ENCODE assay signal across 17 cellular contexts in the genomic region with DNA sequence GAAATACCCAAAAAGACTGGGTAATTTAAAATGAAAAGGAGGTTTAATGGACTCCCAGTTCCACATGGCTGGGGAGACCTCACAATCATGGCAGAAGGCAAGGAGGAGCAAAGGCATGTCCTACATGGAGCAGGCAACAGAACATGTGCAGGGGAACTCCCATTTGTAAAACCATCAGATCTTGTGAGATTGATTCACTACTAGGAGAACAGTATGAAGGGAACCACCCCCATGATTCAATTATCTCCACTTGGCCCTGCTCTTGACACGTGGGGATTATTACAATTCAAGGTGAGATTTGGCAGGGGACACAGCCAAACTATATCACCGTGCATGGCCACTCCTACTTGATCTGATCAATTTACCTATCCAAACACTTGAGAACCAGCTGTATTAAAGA.
A peak's percentile ranks its signal among the peaks of the same experiment; 100 is the strongest.
DNase-seq lines count a peak whose midpoint lies in the region; ATAC-seq, FAIRE-seq and TF ChIP-seq lines count a peak whose summit lies in the region.
"Had no signal": no experiment of that assay in that cellular context is flagged by ENCODE, and none has a peak within 500 bp of the region (broad histone marks: within the 10 kb centered on the region; RNA-seq: fewer than 3 reads in every experiment).

No MANE protein-coding gene starts in this region.

- H3K4ac ChIP-seq in IMR-90 (ENCODE audit: low read depth, low read length): peak overlapping the region; percentile 86

- H4K8ac ChIP-seq in IMR-90 (ENCODE audit: low read depth in 2 of 2, low read length in 2 of 2): peak overlapping the region; percentile 15 to 81

- H3K27ac ChIP-seq in A549 (peak overlapping the region in 1 of 2 experiments; percentile 65; a peak in 1 of 6 replicates), IMR-90 (ENCODE audit: insufficient read depth, low read length) (peak overlapping the region; percentile 12; the same call in 1 of the 2 replicates), endothelial cell of umbilical vein (ENCODE audit: insufficient read depth, low read depth, low read length) (peak overlapping the region; percentile 68), keratinocyte (ENCODE audit: control insufficient read depth, insufficient read depth, low read length) (peak overlapping the region; percentile 81)
- H3K27ac ChIP-seq: SJCRH30 had no signal

- dilution Hi-C loops in IMR-90 (cut with HindIII; ENCODE audit: low sequenced_read_pairs, unreplicated experiment): no loop called here
- dilution Hi-C loops in endothelial cell of umbilical vein (cut with MboI; ENCODE audit: extremely low pct_ligation_motif_present, low sequenced_read_pairs): no loop called here
- dilution Hi-C loops in keratinocyte (cut with MboI; ENCODE audit: extremely low pct_ligation_motif_present, low sequenced_read_pairs): no loop called here

- H3K18ac ChIP-seq in IMR-90 (ENCODE audit: low read depth, low read length): peak overlapping the region; percentile 86

- in situ Hi-C loops in IMR-90 (cut with MboI; ENCODE audit: low sequenced_read_pairs): no loop called here

- H3K56ac ChIP-seq in IMR-90 (ENCODE audit: extremely low read depth, insufficient read depth, low read length): peak overlapping the region; percentile 72; the same call in 1 of the 2 replicates

- peak overlapping the region; percentile 88 for H2BK5ac ChIP-seq in IMR-90 (ENCODE audit: low read depth, low read length, poor library complexity, severe bottlenecking)

- H3K4me2 ChIP-seq in A549: peak overlapping the region; percentile 48
- H3K4me2 ChIP-seq in IMR-90 (ENCODE audit: low read depth, low read length): no peak overlapping the region
- H3K4me2 ChIP-seq in endothelial cell of umbilical vein (ENCODE audit: insufficient read depth, low read length): peak overlapping the region; percentile 58
- peak overlapping the region; percentile 66 for H3K4me2 ChIP-seq in keratinocyte (ENCODE audit: control insufficient read depth, extremely low read depth, insufficient read depth, low read depth, low read length)

- H4K20me1 ChIP-seq in IMR-90 (ENCODE audit: insufficient read depth, low read length) (no peaks in the 10 kb centered on the region), endothelial cell of umbilical vein (replicated peaks; ENCODE audit: control insufficient read depth, extremely low read depth, insufficient read depth, low read length) (no peaks in the 10 kb centered on the region), keratinocyte (ENCODE audit: control insufficient read depth, extremely low read depth, insufficient read depth, low read length) (no peaks in the 10 kb centered on the region)

- H3K27me3 ChIP-seq in IMR-90 (ENCODE audit: control insufficient read depth, insufficient read depth, low read length): no peaks in the 10 kb centered on the region
- H3K27me3 ChIP-seq in endothelial cell of umbilical vein (ENCODE audit: control insufficient read depth in 2 of 2, insufficient read depth in 2 of 2, low read length in 2 of 2): no peaks in the 10 kb centered on the region
- H3K27me3 ChIP-seq in keratinocyte (ENCODE audit: control insufficient read depth, extremely low read depth, insufficient read depth, low read length): no peaks in the 10 kb centered on the region
- H3K27me3 ChIP-seq: SJCRH30 had no signal

- H3K9me3 ChIP-seq in A549: no peaks in the 10 kb centered on the region
- no peaks in the 10 kb centered on the region for H3K9me3 ChIP-seq in IMR-90 (ENCODE audit: control insufficient read depth, insufficient read depth, low read length)
- no peaks in the 10 kb centered on the region for H3K9me3 ChIP-seq in endothelial cell of umbilical vein (replicated peaks; ENCODE audit: control insufficient read depth, insufficient read depth, low read length)
- H3K9me3 ChIP-seq in keratinocyte (ENCODE audit: control insufficient read depth, low read depth, low read length): no peaks in the 10 kb centered on the region
- H3K9me3 ChIP-seq: Caco-2, SJCRH30 had no signal

- no peak overlapping the region for H2AFZ ChIP-seq in IMR-90 (replicated peaks; ENCODE audit: low read length, poor library complexity)
- peak overlapping the region; percentile 1 for H2AFZ ChIP-seq in endothelial cell of umbilical vein (ENCODE audit: low read depth, low read length)
- no peak overlapping the region for H2AFZ ChIP-seq in keratinocyte (ENCODE audit: control insufficient read depth, low read length)

- H3K9me1 ChIP-seq in IMR-90 (ENCODE audit: insufficient read depth, low read length) (peaks cover 27% of the 10 kb centered on the region), endothelial cell of umbilical vein (replicated peaks; ENCODE audit: control insufficient read depth, extremely low read depth, insufficient read depth, low read length) (no peaks in the 10 kb centered on the region), keratinocyte (ENCODE audit: control insufficient read depth, extremely low read depth, insufficient read depth, low read length) (no peaks in the 10 kb centered on the region)

- TF ChIP-seq RAD21 in A549 (conservative IDR thresholded peaks at IDR 0.05 in 1 of 2, IDR thresholded peaks at IDR 0.05 in 1 of 2): no peak
- TF ChIP-seq RAD21 in IMR-90 (IDR thresholded peaks at IDR 0.05; ENCODE audit: low read length): no peak

- TF ChIP-seq CTCF in A549 (IDR thresholded peaks at IDR 0.05) (no peak), IMR-90 (conservative IDR thresholded peaks at IDR 0.05; ENCODE audit: low read depth, low read length) (no peak), endothelial cell of umbilical vein (IDR thresholded peaks at IDR 0.05; ENCODE audit: extremely low read depth in 1 of 2, insufficient read depth in 1 of 2, low read depth in 1 of 2, low read length in 2 of 2) (no peak), keratinocyte (optimal IDR thresholded peaks at IDR 0.05 in 1 of 3, IDR thresholded peaks at IDR 0.05 in 1 of 3, conservative IDR thresholded peaks at IDR 0.05 in 1 of 3; ENCODE audit: extremely low read depth in 1 of 3, insufficient read depth in 2 of 3, low read length in 3 of 3) (no peak)

- BruUV-seq in IMR-90 (replicated peaks; lab: Mats Ljungman, UMichigan) (no TSS peak), endothelial cell of umbilical vein (replicated peaks; lab: Mats Ljungman, UMichigan) (no TSS peak)

- H2BK20ac ChIP-seq in IMR-90 (ENCODE audit: low read depth, low read length): peak overlapping the region; percentile 95

- intact Hi-C loops in IMR-90 (cut with micrococcal nuclease): no loop called here
- intact Hi-C loops in endothelial cell of umbilical vein (cut with micrococcal nuclease): loop anchor here (1.0 to 10.0 kb wide), 3 partner anchors 112 to 294 kb away; no protein-coding TSS in a partner anchor

- H2BK15ac ChIP-seq in IMR-90 (ENCODE audit: low read depth, low read length): peak overlapping the region; percentile 86

- POLR2A ChIA-PET in A549 (lab: Yijun Ruan, JAX) (no interaction called here), IMR-90 (lab: Charles Lee; ENCODE audit: unreplicated experiment) (no interaction called here), endothelial cell of umbilical vein (lab: Charles Lee) (interaction anchor here (1.2 kb wide), 1 partner anchor 17 kb away, joined by 3 read pairs; no protein-coding TSS in a partner anchor)

- no peak overlapping the region for H3K4me3 ChIP-seq in A549
- no peak overlapping the region for H3K4me3 ChIP-seq in IMR-90 (ENCODE audit: insufficient read depth, low read depth, low read length)
- H3K4me3 ChIP-seq in endothelial cell of umbilical vein (replicated peaks in 1 of 3; ENCODE audit: insufficient read depth in 1 of 3, low read depth in 1 of 3, low read length in 3 of 3): no peak overlapping the region
- no peak overlapping the region for H3K4me3 ChIP-seq in keratinocyte (ENCODE audit: control insufficient read depth in 2 of 3, extremely low read depth in 1 of 3, insufficient read depth in 2 of 3, low read depth in 1 of 3, low read length in 3 of 3)
- H3K4me3 ChIP-seq: GM12878, SJCRH30 had no signal

- WGBS in A549 (ENCODE audit: missing lambda C conversion rate): 11% methylated on average over 2 of the region's 2 CpGs
- WGBS in IMR-90 (ENCODE audit: extremely low coverage in 2 of 2, insufficient read length in 1 of 2), 2 experiments: no CpG with 5 or more reads among the region's 2 CpGs

- peak overlapping the region; percentile 99 for H2BK120ac ChIP-seq in IMR-90 (ENCODE audit: low read depth, low read length)

- peaks cover 0 to 19% of the 10 kb centered on the region in 2 experiments; a peak in 2 of 4 replicates for H3K79me1 ChIP-seq in IMR-90 (ENCODE audit: low read depth in 1 of 2, low read length in 2 of 2)

- no peaks in the 10 kb centered on the region for H3K79me2 ChIP-seq in endothelial cell of umbilical vein (ENCODE audit: control insufficient read depth, insufficient read depth, low read length)
- H3K79me2 ChIP-seq in keratinocyte (ENCODE audit: control insufficient read depth, insufficient read depth, low read length): no peaks in the 10 kb centered on the region

- H3K36me3 ChIP-seq in IMR-90 (ENCODE audit: control insufficient read depth, insufficient read depth, low read length) (no peaks in the 10 kb centered on the region), endothelial cell of umbilical vein (ENCODE audit: control insufficient read depth in 2 of 2, extremely low read depth in 1 of 2, insufficient read depth in 2 of 2, low read length in 2 of 2) (no peaks in the 10 kb centered on the region), keratinocyte (ENCODE audit: control insufficient read depth in 2 of 2, extremely low read depth in 1 of 2, insufficient read depth in 2 of 2, low read length in 2 of 2) (no peaks in the 10 kb centered on the region)
- H3K36me3 ChIP-seq: SJCRH30 had no signal

- H3K14ac ChIP-seq in IMR-90 (replicated peaks; ENCODE audit: low read depth, low read length): peak overlapping the region; percentile 95

- H3K4me1 ChIP-seq in A549 (peaks cover 6% of the 10 kb centered on the region; the same call in 1 of the 3 replicates), IMR-90 (ENCODE audit: control insufficient read depth, insufficient read depth, low read length) (peaks cover 23% of the 10 kb centered on the region), endothelial cell of umbilical vein (ENCODE audit: control insufficient read depth, extremely low read depth, insufficient read depth, low read length) (peaks cover 46% of the 10 kb centered on the region), keratinocyte (ENCODE audit: control insufficient read depth, extremely low read depth, insufficient read depth, low read length) (peaks cover 27% of the 10 kb centered on the region)
- H3K4me1 ChIP-seq: Caco-2, SJCRH30 had no signal

- no peak overlapping the region for H2AK9ac ChIP-seq in IMR-90 (replicated peaks; ENCODE audit: low read depth, low read length, poor library complexity)

- CTCF ChIA-PET in A549 (lab: Yijun Ruan, JAX) (no interaction called here), IMR-90 (lab: Yijun Ruan, JAX) (interaction anchor here (0.7 kb wide), 1 partner anchor 18 kb away, joined by 3 read pairs; no protein-coding TSS in a partner anchor), endothelial cell of umbilical vein (lab: Charles Lee) (interaction anchor here (0.6 to 2.2 kb wide), 9 partner anchors 9 to 295 kb away, joined by 3 to 14 read pairs (median 5); no protein-coding TSS in a partner anchor)

- H3K23ac ChIP-seq in IMR-90 (ENCODE audit: low read depth, low read length): peak overlapping the region; percentile 68

- H2AK5ac ChIP-seq in IMR-90 (ENCODE audit: low read depth, low read length): peak overlapping the region; percentile 91

- no peak for TF ChIP-seq EP300 in A549 (IDR thresholded peaks at IDR 0.05)

- H3K9ac ChIP-seq in IMR-90 (ENCODE audit: low read depth, low read length) (no peak overlapping the region), endothelial cell of umbilical vein (replicated peaks; ENCODE audit: extremely low read depth, insufficient read depth, low read length) (no peak overlapping the region), keratinocyte (ENCODE audit: control insufficient read depth, extremely low read depth, insufficient read depth, low read length) (peak overlapping the region; percentile 34)

- no peak for TF ChIP-seq POLR2A in A549 (IDR thresholded peaks at IDR 0.05; ENCODE audit: low read length)
- TF ChIP-seq POLR2A in IMR-90 (IDR thresholded peaks at IDR 0.05; ENCODE audit: low read depth, low read length): no peak
- no peak for TF ChIP-seq POLR2A in endothelial cell of umbilical vein (IDR thresholded peaks at IDR 0.05; ENCODE audit: low read depth, low read length)

- ATAC-seq in A549: no peak
- ATAC-seq in IMR-90 (ENCODE audit: low read depth): no peak
- no peak for ATAC-seq in GM21515 (IDR thresholded peaks at IDR 0.05; ENCODE audit: unreplicated experiment)
- ATAC-seq: GM12878, HepG2 had no signal

- peak overlapping the region; percentile 85 for H4K91ac ChIP-seq in IMR-90 (ENCODE audit: insufficient read depth, low read depth, low read length)

- FAIRE-seq in A549 (lab: Jason Lieb, UNC) (no peak), endothelial cell of umbilical vein (lab: Jason Lieb, UNC) (no peak), keratinocyte (lab: Jason Lieb, UNC) (no peak)
- FAIRE-seq: A204.1, GM12878, HepG2 had no signal

- peak overlapping the region; percentile 47; the same call in 1 of the 2 replicates for H4K5ac ChIP-seq in IMR-90 (ENCODE audit: low read depth, low read length)

- DNase-seq in A549 (ENCODE audit: low read depth in 1 of 2, low spot score in 1 of 2): no peak
- no peak for DNase-seq in IMR-90
- DNase-seq in endothelial cell of umbilical vein (ENCODE audit: low read depth, low spot score): no peak
- peak; percentile 4 for DNase-seq in keratinocyte (ENCODE audit: low read depth, low spot score)
- DNase-seq in LoVo (ENCODE audit: low spot score): no peak
- no peak for DNase-seq in T-helper 1 cell
- DNase-seq in activated effector memory CD4-positive, alpha-beta T cell treated with anti-CD3 and anti-CD28 coated beads, Interleukin-2, amount 50 U/mL, for 16 hours: no peak
- DNase-seq: AML-193, Caco-2, NCI-H1105 treated with DMSO at 0.1 percent for 48 hours, NCI-H187 treated with DMSO at 0.1 percent for 48 hours, NCI-H774, SJCRH30 had no signal
